1 cellular context compared by ENCODE assay signal in genomic region chr3:46907960-46908293, GRCh38.
TF ChIP-seq lines count a peak whose summit lies in the region.

No MANE protein-coding gene starts in this region.

TF ChIP-seq in K562, 482 proteins besides CTCF, POLR2A, EP300 and RAD21 (continued from another document and continues in another):
- no peak for TF ChIP-seq UBTF (IDR thresholded peaks at IDR 0.05; ENCODE audit: borderline replicate concordance in 1 of 2, low read depth in 2 of 2, low read length in 2 of 2)
- TF ChIP-seq NFXL1 (CRISPR knock-in tag; IDR thresholded peaks at IDR 0.05): no peak
- TF ChIP-seq ZBTB40 (IDR thresholded peaks at IDR 0.05): no peak
- TF ChIP-seq ZBTB40 (CRISPR knock-in tag; IDR thresholded peaks at IDR 0.05): no peak
- TF ChIP-seq THRAP3 (IDR thresholded peaks at IDR 0.05; ENCODE audit: borderline replicate concordance): no peak; the same call in 1 of the 2 replicates
- TF ChIP-seq LEF1 (IDR thresholded peaks at IDR 0.05): no peak
- TF ChIP-seq ARID2 (IDR thresholded peaks at IDR 0.05): peak; percentile 65; the same call in 1 of the 2 replicates
- TF ChIP-seq CBFB (CRISPR knock-in tag; IDR thresholded peaks at IDR 0.05): no peak
- TF ChIP-seq ZNF384 (IDR thresholded peaks at IDR 0.05; ENCODE audit: low read depth, low read length): no peak
- TF ChIP-seq WHSC1 (IDR thresholded peaks at IDR 0.05; ENCODE audit: low read length): no peak
- TF ChIP-seq ATF7 (IDR thresholded peaks at IDR 0.05): no peak
- no peak for TF ChIP-seq COPS2 (conservative IDR thresholded peaks at IDR 0.05)
- TF ChIP-seq LARP7 (IDR thresholded peaks at IDR 0.05): 0 out of 2 replicates have a peak, but pooled peaks have one; percentile 21
- TF ChIP-seq ZNF347 (CRISPR knock-in tag; IDR thresholded peaks at IDR 0.05; ENCODE audit: low read depth): no peak
- no peak for TF ChIP-seq TAF15 (IDR thresholded peaks at IDR 0.05; ENCODE audit: low read depth, low read length)
- TF ChIP-seq POLR3A (IDR thresholded peaks at IDR 0.05; ENCODE audit: borderline replicate concordance, extremely low read depth, insufficient read depth, insufficient read length): no peak
- no peak for TF ChIP-seq KAT2B (IDR thresholded peaks at IDR 0.05; ENCODE audit: low read depth, low read length)
- no peak for TF ChIP-seq NFYB (IDR thresholded peaks at IDR 0.05; ENCODE audit: extremely low read depth, insufficient read length)
- no peak for TF ChIP-seq HMGN3 (IDR thresholded peaks at IDR 0.05; ENCODE audit: borderline replicate concordance, extremely low read depth, insufficient read length, low read depth, low read length)
- no peak for TF ChIP-seq NCOA4 (IDR thresholded peaks at IDR 0.05; ENCODE audit: partially characterized antibody)
- no peak for TF ChIP-seq PRMT5 (CRISPR knock-in tag; IDR thresholded peaks at IDR 0.05)
- no peak for TF ChIP-seq TBP (optimal IDR thresholded peaks at IDR 0.05; ENCODE audit: low read depth, low read length)
- TF ChIP-seq TRIM25 (IDR thresholded peaks at IDR 0.05; ENCODE audit: borderline replicate concordance): 0 out of 2 replicates have a peak, but pooled peaks have one; percentile 35
- 0 out of 2 replicates have a peak, but pooled peaks have one; percentile 32 for TF ChIP-seq NKRF (IDR thresholded peaks at IDR 0.05; ENCODE audit: borderline replicate concordance)
- no peak for TF ChIP-seq IRF2 (CRISPR knock-in tag; IDR thresholded peaks at IDR 0.05)
- TF ChIP-seq ZNF23 (CRISPR knock-in tag; IDR thresholded peaks at IDR 0.05): no peak
- TF ChIP-seq RB1 (IDR thresholded peaks at IDR 0.05; ENCODE audit: low read depth): no peak
- TF ChIP-seq NCOA1 (IDR thresholded peaks at IDR 0.05; ENCODE audit: low read depth): peak; percentile 25; the same call in 1 of the 2 replicates
- TF ChIP-seq SP1 (CRISPR knock-in tag; IDR thresholded peaks at IDR 0.05): no peak
- TF ChIP-seq PHB2 (IDR thresholded peaks at IDR 0.05; ENCODE audit: low read depth): no peak; the same call in 1 of the 2 replicates
- TF ChIP-seq TRIM24 (IDR thresholded peaks at IDR 0.05): 0 out of 4 replicates have a peak, but pooled peaks of 1 of the 2 experiments have one; percentile 15
- TF ChIP-seq DNMT1 (IDR thresholded peaks at IDR 0.05): no peak
- TF ChIP-seq BCL6 (CRISPR knock-in tag; IDR thresholded peaks at IDR 0.05): no peak
- TF ChIP-seq TEAD2 (tag; IDR thresholded peaks at IDR 0.05): no peak
- TF ChIP-seq ZNF740 (CRISPR knock-in tag; IDR thresholded peaks at IDR 0.05): no peak
- no peak for TF ChIP-seq ZNF740 (tag; IDR thresholded peaks at IDR 0.05)
- no peak for TF ChIP-seq ZBTB8A (IDR thresholded peaks at IDR 0.05; ENCODE audit: partially characterized antibody)
- no peak for TF ChIP-seq GTF2B (IDR thresholded peaks at IDR 0.05; ENCODE audit: extremely low read depth, insufficient read length)
- no peak for TF ChIP-seq PHF8 (IDR thresholded peaks at IDR 0.05; ENCODE audit: borderline replicate concordance, low read length)
- TF ChIP-seq FOXK2 (conservative IDR thresholded peaks at IDR 0.05 in 1 of 2, IDR thresholded peaks at IDR 0.05 in 1 of 2; ENCODE audit: low read depth in 2 of 2): peak in 1 of 2 experiments; percentile 32; a peak in 1 of 4 replicates
- TF ChIP-seq ZNF253 (CRISPR knock-in tag; conservative IDR thresholded peaks at IDR 0.05): no peak
- no peak for TF ChIP-seq ZNF79 (CRISPR knock-in tag; IDR thresholded peaks at IDR 0.05; ENCODE audit: low read depth)
- no peak for TF ChIP-seq CTCFL (IDR thresholded peaks at IDR 0.05; ENCODE audit: borderline replicate concordance, insufficient read depth, low read depth, low read length, poor library complexity, severe bottlenecking)
- no peak for TF ChIP-seq KDM4B (IDR thresholded peaks at IDR 0.05; ENCODE audit: borderline replicate concordance in 2 of 2, low read depth in 1 of 2)
- TF ChIP-seq MXD1 (CRISPR knock-in tag; IDR thresholded peaks at IDR 0.05; ENCODE audit: borderline replicate concordance, poor library complexity, severe bottlenecking): no peak
- TF ChIP-seq TCF15 (CRISPR knock-in tag; IDR thresholded peaks at IDR 0.05): no peak
